ENCODE assay signal across 28 cellular contexts in the genomic region with DNA sequence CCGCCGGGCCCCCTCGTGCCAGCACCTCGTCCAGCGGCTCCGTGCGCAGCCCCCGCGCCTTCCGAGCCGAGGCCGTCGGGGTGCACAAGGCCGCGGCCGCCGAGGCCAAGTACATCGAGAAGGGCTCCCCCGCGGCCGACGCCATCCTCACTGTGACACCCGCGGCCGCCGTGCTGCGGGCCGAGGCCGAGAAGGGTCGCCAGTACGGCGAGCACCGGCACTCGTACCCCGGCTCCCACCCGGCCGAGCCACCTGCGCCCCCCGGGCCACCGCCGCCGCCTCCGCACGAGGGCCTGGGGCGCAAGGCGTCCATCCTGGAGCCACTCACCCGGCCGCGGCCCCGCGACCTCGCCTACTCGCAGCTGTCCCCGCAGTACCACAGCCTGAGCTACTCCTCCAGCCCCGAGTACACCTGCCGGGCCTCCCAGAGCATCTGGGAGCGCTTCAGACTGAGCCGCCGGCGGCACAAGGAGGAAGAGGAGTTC.
"Had no signal": no experiment of that assay in that cellular context is flagged by ENCODE, and none has a peak within 500 bp of the region (broad histone marks: within the 10 kb centered on the region; RNA-seq: fewer than 3 reads in every experiment).

No MANE protein-coding gene starts in this region.

- H3K36me3 ChIP-seq: esophagus squamous epithelium, gastrocnemius medialis, left lung, lower lobe of right lung had no signal

- DNase-seq: effector CD8-positive, alpha-beta T cell; effector memory CD8-positive, alpha-beta T cell; endodermal cell; erythroblast; esophagus squamous epithelium; foreskin fibroblast; foreskin melanocyte; gastrocnemius medialis; glutamatergic neuron; head of caudate nucleus; heart right ventricle; hippocampal formation; kidney glomerular epithelial cell; left ventricle myocardium superior; lower lobe of right lung; mesenchymal stem cell; naive B cell had no signal

- H3K27ac Mint-ChIP-seq: dendritic cell treated with granulocyte-macrophage colony-stimulating factor and Interleukin-4, amounts not matched to agents 40 ng/mL and 50 ng/mL, for 4 days; effector memory CD8-positive, alpha-beta T cell; endodermal cell; mesothelial cell of epicardium had no signal

- H3K36me3 Mint-ChIP-seq: naive B cell had no signal

- H3K4me3 ChIP-seq: coronary artery, esophagus squamous epithelium, gastrocnemius medialis, heart right ventricle, left lung, lower lobe of right lung, mucosa of descending colon had no signal

- H3K27ac ChIP-seq: coronary artery, epithelial cell of prostate, esophagus squamous epithelium, gastrocnemius medialis, heart right ventricle, left lung, lower lobe of right lung had no signal

- H3K4me1 Mint-ChIP-seq: endodermal cell had no signal

- H3K9me3 ChIP-seq: esophagus squamous epithelium, gastrocnemius medialis, heart right ventricle, left lung, lower lobe of right lung, mucosa of descending colon had no signal

- H3K4me3 Mint-ChIP-seq: dendritic cell treated with granulocyte-macrophage colony-stimulating factor and Interleukin-4, amounts not matched to agents 40 ng/mL and 50 ng/mL, for 4 days; effector memory CD8-positive, alpha-beta T cell; endodermal cell; mesothelial cell of epicardium; naive B cell had no signal

- FAIRE-seq: colon, endometrium, islet of Langerhans, keratinocyte had no signal

- H3K9me3 Mint-ChIP-seq: dendritic cell treated with granulocyte-macrophage colony-stimulating factor and Interleukin-4, amounts not matched to agents 40 ng/mL and 50 ng/mL, for 4 days; effector memory CD8-positive, alpha-beta T cell; endodermal cell; mesothelial cell of epicardium; naive B cell had no signal

- ATAC-seq: effector memory CD8-positive, alpha-beta T cell; esophagus mucosa; gastrocnemius medialis; heart right ventricle; left lung; left ventricle myocardium superior; lower lobe of right lung; mucosa of descending colon had no signal
